In the genomic region with DNA sequence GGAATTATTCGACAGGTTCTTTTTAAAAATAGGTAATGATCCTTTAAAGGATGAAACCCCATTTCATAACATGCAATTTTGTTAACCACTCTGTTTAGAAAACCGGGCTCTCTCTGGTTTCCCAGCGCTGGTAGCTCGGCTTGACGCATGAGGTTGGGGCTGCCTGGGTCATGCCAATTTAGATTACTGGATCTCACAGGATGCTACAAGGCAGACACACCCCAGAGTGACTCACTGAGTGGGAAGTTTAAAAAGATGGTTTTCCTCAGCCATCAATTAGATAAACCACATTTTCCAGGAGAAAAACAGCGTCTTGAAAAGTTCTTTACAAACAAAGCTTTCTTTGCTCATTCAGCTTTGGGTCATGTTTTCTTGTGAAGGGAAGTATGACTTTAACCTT, we compare ENCODE assay signal across 18 cellular contexts.
DNase-seq lines count a peak whose midpoint lies in the region; ATAC-seq, FAIRE-seq and TF ChIP-seq lines count a peak whose summit lies in the region.
"Had no signal": no experiment of that assay in that cellular context is flagged by ENCODE, and none has a peak within 500 bp of the region (broad histone marks: within the 10 kb centered on the region; RNA-seq: fewer than 3 reads in every experiment).

No MANE protein-coding gene starts in this region.

- ATAC-seq in left ventricle myocardium superior (peak; percentile 30), Right ventricle myocardium superior (ENCODE audit: poor library complexity) (no peak)
- ATAC-seq: CD8-positive, alpha-beta T cell; gastrocnemius medialis; left lobe of liver; Panc1 had no signal

- no peak for TF ChIP-seq CTCF in fibroblast of the aortic adventitia (IDR thresholded peaks at IDR 0.05; ENCODE audit: insufficient read depth, low read length)

- H3K4me3 ChIP-seq in fibroblast of the aortic adventitia (ENCODE audit: low read depth, low read length): no peak overlapping the region
- H3K4me3 ChIP-seq: breast epithelium, gastrocnemius medialis, GM23248, vagina had no signal

- FAIRE-seq in GM12891 (lab: Jason Lieb, UNC): no peak

- TF ChIP-seq POLR2A in GM12891 (IDR thresholded peaks at IDR 0.05; ENCODE audit: low read depth, low read length): no peak

- intact Hi-C loops in left ventricle myocardium superior (cut with micrococcal nuclease): no loop called here
- intact Hi-C loops in Right ventricle myocardium superior (cut with DNase I): no loop called here

- DNase-seq in left ventricle myocardium superior (no peak), Right ventricle myocardium superior (no peak), T1000 (lab: John Stamatoyannopoulos, UW) (peak; percentile 13), fibroblast of the aortic adventitia (ENCODE audit: low read depth) (peak; percentile 49), NCI-H2171 (lab: John Stamatoyannopoulos, UW) (no peak), GM12891 (ENCODE audit: insufficient read length, low spot score) (no peak), Kasumi-1 (lab: John Stamatoyannopoulos, UW) (no peak)
- DNase-seq in effector CD4-positive, alpha-beta T cell: no peak
- DNase-seq: activated naive CD8-positive, alpha-beta T cell treated with anti-CD3 and anti-CD28 coated beads for 36 hours; CD8-positive, alpha-beta T cell; DND-41; gastrocnemius medialis; GM23248; NCI-H1417 had no signal

TF ChIP-seq in GM12891, 5 proteins besides CTCF, POLR2A, EP300 and RAD21:
- TF ChIP-seq POU2F2 (IDR thresholded peaks at IDR 0.05; ENCODE audit: low read depth, low read length) (no peak), SPI1 (IDR thresholded peaks at IDR 0.05; ENCODE audit: low read depth, low read length) (no peak), TAF1 (IDR thresholded peaks at IDR 0.05; ENCODE audit: low read depth, low read length) (no peak), PAX5 (IDR thresholded peaks at IDR 0.05; ENCODE audit: insufficient read depth, low read length, severe bottlenecking) (no peak), POLR2AphosphoS5 (IDR thresholded peaks at IDR 0.05; ENCODE audit: low read depth, low read length) (no peak)

Comparison
In these comparisons a context has a peak if more than half of its experiments do, and no peak if none do; other contexts are left out.
1. DNase-seq: peak in T1000 (single experiment) and fibroblast of the aortic adventitia (single experiment); none in left ventricle myocardium superior (single experiment), Right ventricle myocardium superior (single experiment), NCI-H2171 (single experiment), GM12891 (single experiment), effector CD4-positive, alpha-beta T cell (single experiment) and Kasumi-1 (0 of 2).